ENCODE assay signal across 23 cellular contexts in the genomic region with DNA sequence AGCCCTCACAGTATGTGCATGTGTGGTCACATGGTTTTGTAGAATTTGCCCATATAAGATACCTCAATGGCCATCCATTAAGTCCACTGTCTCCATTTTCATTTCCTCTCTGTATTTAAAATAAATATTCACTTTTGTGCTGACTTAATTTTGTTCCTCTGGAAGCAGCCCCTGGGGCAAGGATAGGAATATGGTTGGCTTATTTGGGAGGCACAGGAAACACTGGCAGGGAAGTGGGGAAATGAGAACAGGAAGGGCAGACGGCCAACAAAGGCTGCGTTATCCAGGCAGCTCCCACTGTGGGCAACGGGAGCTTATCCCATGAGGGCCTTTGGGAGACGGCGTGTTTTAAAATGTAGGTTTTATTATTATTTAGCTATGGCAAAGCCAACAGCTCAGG.
DNase-seq lines count a peak whose midpoint lies in the region; ATAC-seq, FAIRE-seq and TF ChIP-seq lines count a peak whose summit lies in the region.
"Had no signal": no experiment of that assay in that cellular context is flagged by ENCODE, and none has a peak within 500 bp of the region (broad histone marks: within the 10 kb centered on the region; RNA-seq: fewer than 3 reads in every experiment).

No MANE protein-coding gene starts in this region.

- H3K9me3 ChIP-seq in H1 (ENCODE audit: insufficient read depth in 2 of 2, low read depth in 1 of 2, low read length in 1 of 2) = no peaks in the 10 kb centered on the region
- no peaks in the 10 kb centered on the region for H3K9me3 ChIP-seq in endothelial cell of umbilical vein (replicated peaks; ENCODE audit: control insufficient read depth, insufficient read depth, low read length)
- no peaks in the 10 kb centered on the region for H3K9me3 ChIP-seq in neural progenitor cell (ENCODE audit: low read depth)
- H3K9me3 ChIP-seq: BLaER1, HAP-1 had no signal

- no TSS peak for BruUV-seq in endothelial cell of umbilical vein (replicated peaks; lab: Mats Ljungman, UMichigan)

- no peak overlapping the region for H4K5ac ChIP-seq in H1 (ENCODE audit: insufficient read length, low read depth, low read length)

- no peak overlapping the region for H3K18ac ChIP-seq in H1 (ENCODE audit: extremely low read depth, low read length)

- peaks cover 6% of the 10 kb centered on the region for H3K4me1 Mint-ChIP-seq in neural progenitor cell
- H3K4me1 Mint-ChIP-seq: B cell; CD4-positive, CD25-positive, alpha-beta regulatory T cell had no signal

- H3K27ac Mint-ChIP-seq in neural progenitor cell = no peak overlapping the region
- H3K27ac Mint-ChIP-seq: B cell; CD4-positive, CD25-positive, alpha-beta regulatory T cell; CD8-positive, alpha-beta T cell; GM23338 had no signal

- H3K4me3 ChIP-seq in H1 (ENCODE audit: extremely low read depth in 1 of 4, insufficient read depth in 2 of 4, low read depth in 3 of 4, low read length in 4 of 4) (no peak overlapping the region), endothelial cell of umbilical vein (replicated peaks in 1 of 3; ENCODE audit: insufficient read depth in 1 of 3, low read depth in 1 of 3, low read length in 3 of 3) (no peak overlapping the region), neural progenitor cell (no peak overlapping the region)
- H3K4me3 ChIP-seq: BLaER1, GM12878, GM23338, HAP-1 had no signal

- H3K9ac ChIP-seq in H1 (replicated peaks in 1 of 4; ENCODE audit: extremely low read depth in 1 of 4, low read depth in 3 of 4, low read length in 3 of 4) (no peak overlapping the region), endothelial cell of umbilical vein (replicated peaks; ENCODE audit: extremely low read depth, insufficient read depth, low read length) (no peak overlapping the region), neural progenitor cell (no peak overlapping the region)
- H3K9ac ChIP-seq: BLaER1 had no signal

- no peak overlapping the region for H2BK12ac ChIP-seq in H1 (ENCODE audit: low read depth, low read length)

- H3K27me3 Mint-ChIP-seq in neural progenitor cell (ENCODE audit: insufficient read depth, low read depth) = peaks cover 4% of the 10 kb centered on the region
- H3K27me3 Mint-ChIP-seq: CD4-positive, CD25-positive, alpha-beta regulatory T cell had no signal

- CTCF ChIA-PET in H1 (lab: Charles Lee; ENCODE audit: partially characterized antibody) = interaction anchor here (0.7 to 3.3 kb wide), 3 partner anchors 16 to 123 kb away, joined by 3 to 14 read pairs (median 8); no protein-coding TSS in a partner anchor
- CTCF ChIA-PET in endothelial cell of umbilical vein (lab: Charles Lee) = interaction anchor here (1.2 to 1.6 kb wide), 2 partner anchors 24 to 34 kb away, joined by 3 read pairs; no protein-coding TSS in a partner anchor

- H2BK120ac ChIP-seq in H1 (replicated peaks; ENCODE audit: low read depth, low read length) = no peak overlapping the region

- intact Hi-C loops in endothelial cell of umbilical vein (cut with micrococcal nuclease) = no loop called here

- H4K8ac ChIP-seq in H1 (ENCODE audit: extremely low read depth, insufficient read depth, low read length) = peak overlapping the region; percentile 46; the same call in 1 of the 2 replicates

- POLR2A ChIA-PET in H1 (lab: Charles Lee; ENCODE audit: partially characterized antibody) = interaction anchor here (0.7 kb wide), 1 partner anchor 13 kb away, joined by 3 read pairs; no protein-coding TSS in a partner anchor
- POLR2A ChIA-PET in endothelial cell of umbilical vein (lab: Charles Lee) = no interaction called here

- H2BK20ac ChIP-seq in H1 (ENCODE audit: low read length) = no peak overlapping the region

- TF ChIP-seq CTCF in H1 (IDR thresholded peaks at IDR 0.05; ENCODE audit: control extremely low read depth in 1 of 3, insufficient read depth in 1 of 3, low read depth in 1 of 3, low read length in 3 of 3) (no peak), endothelial cell of umbilical vein (IDR thresholded peaks at IDR 0.05; ENCODE audit: extremely low read depth in 1 of 2, insufficient read depth in 1 of 2, low read depth in 1 of 2, low read length in 2 of 2) (no peak), neural progenitor cell (IDR thresholded peaks at IDR 0.05) (no peak)

- no peaks in the 10 kb centered on the region for H3K9me1 ChIP-seq in endothelial cell of umbilical vein (replicated peaks; ENCODE audit: control insufficient read depth, extremely low read depth, insufficient read depth, low read length)

- no peak overlapping the region for H3K56ac ChIP-seq in H1 (replicated peaks; ENCODE audit: insufficient read length, low read depth, low read length)

- 73% methylated on average over 5 of the region's 5 CpGs; no CpG with 5 or more reads in 1 of the 2 experiments for WGBS in H1 (ENCODE audit: extremely low coverage in 1 of 2, insufficient coverage in 1 of 2, insufficient read length in 1 of 2, insufficient replicate concordance in 2 of 2, low coverage in 1 of 2, low lambda C conversion rate in 2 of 2, missing lambda C conversion rate in 1 of 2), 2 experiments

- no peaks in the 10 kb centered on the region for H4K20me1 ChIP-seq in H1 (replicated peaks in 1 of 2; ENCODE audit: control insufficient read depth in 1 of 2, insufficient read depth in 2 of 2, low read length in 2 of 2)
- H4K20me1 ChIP-seq in endothelial cell of umbilical vein (replicated peaks; ENCODE audit: control insufficient read depth, extremely low read depth, insufficient read depth, low read length) = no peaks in the 10 kb centered on the region
- no peaks in the 10 kb centered on the region for H4K20me1 ChIP-seq in neural progenitor cell (ENCODE audit: low read depth)
- H4K20me1 ChIP-seq: BLaER1 had no signal

- TF ChIP-seq RAD21 in H1 (IDR thresholded peaks at IDR 0.05 in 1 of 2, conservative IDR thresholded peaks at IDR 0.05 in 1 of 2; ENCODE audit: low read depth in 2 of 2, low read length in 2 of 2) = no peak

- H3K4me1 ChIP-seq in H1 (replicated peaks in 1 of 4; ENCODE audit: control insufficient read depth in 3 of 4, insufficient read depth in 4 of 4, low read length in 3 of 4) = peaks cover 0 to 11% (median 7%) of the 10 kb centered on the region in 4 experiments; a peak in 3 of 7 replicates
- peaks cover 3% of the 10 kb centered on the region for H3K4me1 ChIP-seq in endothelial cell of umbilical vein (ENCODE audit: control insufficient read depth, extremely low read depth, insufficient read depth, low read length)
- peaks cover 10% of the 10 kb centered on the region for H3K4me1 ChIP-seq in neural progenitor cell
- H3K4me1 ChIP-seq: HAP-1 had no signal

- H2BK15ac ChIP-seq in H1 (ENCODE audit: low read length) = 0 out of 2 replicates have a peak overlapping the region, but pooled peaks have one; percentile 21

- no peak overlapping the region for H3K23ac ChIP-seq in H1 (ENCODE audit: insufficient read length)

- H2BK5ac ChIP-seq in H1 (ENCODE audit: low read depth, low read length) = no peak overlapping the region

- TF ChIP-seq POLR2A in H1 (IDR thresholded peaks at IDR 0.05; ENCODE audit: control extremely low read depth in 1 of 2, low read depth in 2 of 2, low read length in 2 of 2) (no peak), endothelial cell of umbilical vein (IDR thresholded peaks at IDR 0.05; ENCODE audit: low read depth, low read length) (no peak)

- no peaks in the 10 kb centered on the region for H3K23me2 ChIP-seq in H1 (ENCODE audit: low read depth, low read length)

- peak overlapping the region; percentile 24 for H3K4me3 Mint-ChIP-seq in neural progenitor cell
- H3K4me3 Mint-ChIP-seq: B cell; CD4-positive, CD25-positive, alpha-beta regulatory T cell; CD8-positive, alpha-beta T cell; GM23338 had no signal

- no peaks in the 10 kb centered on the region for H3K79me2 ChIP-seq in H1 (ENCODE audit: control insufficient read depth in 1 of 2, insufficient read depth in 2 of 2, low read length in 2 of 2)
- no peaks in the 10 kb centered on the region for H3K79me2 ChIP-seq in endothelial cell of umbilical vein (ENCODE audit: control insufficient read depth, insufficient read depth, low read length)
- H3K79me2 ChIP-seq in neural progenitor cell (ENCODE audit: low read depth) = no peaks in the 10 kb centered on the region

- DNase-seq in RPMI7951 (ENCODE audit: low read depth) (peak; percentile 36), H1 (ENCODE audit: low read depth in 1 of 2, low spot score in 2 of 2) (no peak), endothelial cell of umbilical vein (ENCODE audit: low read depth, low spot score) (peak; percentile 40), neural progenitor cell (ENCODE audit: low spot score) (no peak), HTR-8/SVneo (ENCODE audit: insufficient read length, low spot score) (no peak)
- DNase-seq in activated CD4-positive, CD25-positive, alpha-beta regulatory T cell treated with anti-CD3 and anti-CD28 coated beads, Interleukin-2, amount 50 U/mL, for 72 hours = no peak
- DNase-seq: CD4-positive, CD25-positive, alpha-beta regulatory T cell; CD8-positive, alpha-beta T cell; DMS 273 treated with DMSO at 0.1 percent for 48 hours; DMS79; EL; GDM1 had no signal

- H3K4me2 ChIP-seq in H1 (ENCODE audit: insufficient read depth in 1 of 2, low read depth in 2 of 2, low read length in 2 of 2) (no peak overlapping the region), endothelial cell of umbilical vein (ENCODE audit: insufficient read depth, low read length) (no peak overlapping the region), neural progenitor cell (no peak overlapping the region)
- H3K4me2 ChIP-seq: BLaER1, GM23338 had no signal

- H3K36me3 ChIP-seq in H1 (ENCODE audit: control insufficient read depth in 2 of 4, insufficient read depth in 4 of 4, low read length in 3 of 4) (no peaks in the 10 kb centered on the region), endothelial cell of umbilical vein (ENCODE audit: control insufficient read depth in 2 of 2, extremely low read depth in 1 of 2, insufficient read depth in 2 of 2, low read length in 2 of 2) (no peaks in the 10 kb centered on the region), neural progenitor cell (no peaks in the 10 kb centered on the region)
- H3K36me3 ChIP-seq: BLaER1, HAP-1 had no signal

- H2AFZ ChIP-seq in H1 (ENCODE audit: low read length) = no peak overlapping the region
- no peak overlapping the region for H2AFZ ChIP-seq in endothelial cell of umbilical vein (ENCODE audit: low read depth, low read length)
- H2AFZ ChIP-seq in neural progenitor cell (replicated peaks) = no peak overlapping the region
- H2AFZ ChIP-seq: GM23338 had no signal

- H3K4ac ChIP-seq in H1 (replicated peaks; ENCODE audit: insufficient read length, low read depth, low read length) = no peak overlapping the region

- FAIRE-seq in H1 (lab: Jason Lieb, UNC) (no peak), endothelial cell of umbilical vein (lab: Jason Lieb, UNC) (no peak), HTR-8/SVneo (lab: Jason Lieb, UNC) (no peak)
- FAIRE-seq: D721Med, GM12878, GM18507, H54 had no signal

- H3K36me3 Mint-ChIP-seq in neural progenitor cell = no peaks in the 10 kb centered on the region
- H3K36me3 Mint-ChIP-seq: CD4-positive, CD25-positive, alpha-beta regulatory T cell; CD8-positive, alpha-beta T cell had no signal

- no peaks in the 10 kb centered on the region for H3K9me3 Mint-ChIP-seq in neural progenitor cell
- H3K9me3 Mint-ChIP-seq: CD8-positive, alpha-beta T cell; GM23338 had no signal

- no peak overlapping the region for H2AK5ac ChIP-seq in H1 (ENCODE audit: low read depth, low read length)

- H3K14ac ChIP-seq in H1 (ENCODE audit: insufficient read length) = no peak overlapping the region

- dilution Hi-C loops in endothelial cell of umbilical vein (cut with MboI; ENCODE audit: extremely low pct_ligation_motif_present, low sequenced_read_pairs) = loop anchor here (10.0 kb wide), 1 partner anchor 55 kb away; no protein-coding TSS in a partner anchor

- H3K27ac ChIP-seq in H1 (ENCODE audit: low read depth, low read length) = no peak overlapping the region
- H3K27ac ChIP-seq in endothelial cell of umbilical vein (ENCODE audit: insufficient read depth, low read depth, low read length) = no peak overlapping the region
- H3K27ac ChIP-seq in neural progenitor cell = no peak overlapping the region
- H3K27ac ChIP-seq: BLaER1, C4-2B had no signal

- no peak for TF ChIP-seq EP300 in H1 (IDR thresholded peaks at IDR 0.05; ENCODE audit: borderline replicate concordance in 1 of 2, low read depth in 2 of 2, low read length in 2 of 2)

- H3F3A ChIP-seq in neural progenitor cell (ENCODE audit: low read depth) = peaks cover 6% of the 10 kb centered on the region

- H3K27me3 ChIP-seq in H1 (replicated peaks in 1 of 4; ENCODE audit: control insufficient read depth in 3 of 4, extremely low read depth in 1 of 4, insufficient read depth in 3 of 4, low read length in 3 of 4) (no peaks in the 10 kb centered on the region; a peak in 1 of 7 replicates), endothelial cell of umbilical vein (ENCODE audit: control insufficient read depth in 2 of 2, insufficient read depth in 2 of 2, low read length in 2 of 2) (peaks cover 0 to 2% of the 10 kb centered on the region in 2 experiments), neural progenitor cell (no peaks in the 10 kb centered on the region)
- H3K27me3 ChIP-seq: BLaER1 had no signal

- H3K79me1 ChIP-seq in H1 (ENCODE audit: low read depth, low read length) = no peaks in the 10 kb centered on the region

- ATAC-seq in GM19328 (IDR thresholded peaks at IDR 0.05; ENCODE audit: unreplicated experiment) (no peak), GM18907 (IDR thresholded peaks at IDR 0.05; ENCODE audit: unreplicated experiment) (no peak)
- ATAC-seq: CD8-positive, alpha-beta T cell; GM12878; GM23338 had no signal

- H4K91ac ChIP-seq in H1 (replicated peaks; ENCODE audit: insufficient read length, low read length) = no peak overlapping the region

Comparison
In these comparisons a context has a peak if more than half of its experiments do, and no peak if none do; other contexts are left out.
1. DNase-seq: peak in RPMI7951 (single experiment) and endothelial cell of umbilical vein (single experiment); none in H1 (0 of 2), neural progenitor cell (single experiment), activated CD4-positive, CD25-positive, alpha-beta regulatory T cell treated with anti-CD3 and anti-CD28 coated beads, Interleukin-2, amount 50 U/mL, for 72 hours (single experiment) and HTR-8/SVneo (single experiment).